ENCODE assay signal across 20 cellular contexts in the genomic region with DNA sequence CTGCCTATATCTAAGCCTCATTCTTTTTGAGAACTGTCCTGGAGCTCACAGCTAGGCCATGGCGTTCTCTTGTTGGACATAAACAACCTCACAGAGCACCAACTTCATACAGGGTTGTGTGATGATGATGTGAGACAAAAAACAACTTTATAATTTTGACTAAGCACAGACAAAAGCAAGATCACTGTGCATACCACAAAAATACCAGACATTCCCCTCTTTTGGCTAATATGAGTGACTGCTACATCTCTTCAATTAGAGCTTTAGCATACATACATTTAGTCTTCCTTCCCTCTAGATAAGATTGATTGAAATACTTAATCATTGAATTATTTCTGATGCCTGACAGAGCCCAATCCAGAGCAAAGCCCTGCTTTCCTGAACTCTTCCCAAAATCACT. TPM values are rescaled to one million over a fixed set of nuclear protein-coding genes. Genes with fewer than 3 reads are reported as not detected.
"Had no signal": no experiment of that assay in that cellular context is flagged by ENCODE, and none has a peak within 500 bp of the region (broad histone marks: within the 10 kb centered on the region; RNA-seq: fewer than 3 reads in every experiment).

No MANE protein-coding gene starts in this region.

- H3K27ac ChIP-seq: ascending aorta, foreskin keratinocyte, left ventricle myocardium inferior, pancreas, skin epidermis, uterus had no signal

- H3K4me3 ChIP-seq: ascending aorta, left ventricle myocardium inferior, pancreas, skin epidermis, uterus had no signal

- H3K9me3 Mint-ChIP-seq: nephron progenitor cell had no signal

- FAIRE-seq: islet of Langerhans had no signal

- DNase-seq: activated CD4-positive, alpha-beta T cell treated with anti-CD3 and anti-CD28 coated beads, Interleukin-2, amount 50 U/mL, for 4 hours; activated naive CD8-positive, alpha-beta T cell treated with anti-CD3 and anti-CD28 coated beads, Interleukin-2, amount 10 ng/mL, durations not matched to agents 7 days and 5 days; activated T-cell treated with anti-CD3 and anti-CD28 coated beads, Interleukin-2, amount 50 U/mL, for 48 hours; central memory CD4-positive, alpha-beta T cell; effector memory CD8-positive, alpha-beta T cell; foreskin keratinocyte; head of caudate nucleus; left ventricle myocardium inferior; mesendoderm; nephron progenitor cell; pancreas; stimulated activated CD4-positive, alpha-beta T cell treated with anti-CD3 and anti-CD28 coated beads, Interleukin-4, amount 100 ng/mL, for 4 hours; stimulated activated naive CD8-positive, alpha-beta T cell treated with anti-CD3 and anti-CD28 coated beads, Interleukin-15, amount 100 ng/mL, for 72 hours; T-helper 17 cell; uterus had no signal

- H3K4me3 Mint-ChIP-seq: activated naive CD8-positive, alpha-beta T cell treated with anti-CD3 and anti-CD28 coated beads, Interleukin-2, amount 10 ng/mL, durations not matched to agents 7 days and 5 days; effector memory CD8-positive, alpha-beta T cell; nephron progenitor cell; stimulated activated naive CD8-positive, alpha-beta T cell treated with anti-CD3 and anti-CD28 coated beads, Interleukin-15, amount 100 ng/mL, for 72 hours; T-helper 17 cell had no signal

- H3K36me3 ChIP-seq: ascending aorta, left ventricle myocardium inferior, pancreas, uterus had no signal

- H3K27ac Mint-ChIP-seq: activated naive CD8-positive, alpha-beta T cell treated with anti-CD3 and anti-CD28 coated beads, Interleukin-2, amount 10 ng/mL, durations not matched to agents 7 days and 5 days; effector memory CD8-positive, alpha-beta T cell; nephron progenitor cell; stimulated activated naive CD8-positive, alpha-beta T cell treated with anti-CD3 and anti-CD28 coated beads, Interleukin-15, amount 100 ng/mL, for 72 hours; T-helper 17 cell had no signal

- H3K9me3 ChIP-seq: ascending aorta, left ventricle myocardium inferior, pancreas, uterus had no signal

- H3K27me3 ChIP-seq: ascending aorta, pancreas, uterus had no signal

- H3K4me1 ChIP-seq: foreskin keratinocyte, pancreas, uterus had no signal

RNA-seq across cellular contexts. Expression of gene MAB21L1, which starts 8.3 kb away (rescaled TPM):
- total RNA-seq: ascending aorta, epithelial cell of proximal tubule, foreskin keratinocyte, renal cortical epithelial cell, T-helper 17 cell had no signal
- polyA plus RNA-seq: foreskin keratinocyte had no signal
